1 cellular context compared by ENCODE assay signal in the genomic region with DNA sequence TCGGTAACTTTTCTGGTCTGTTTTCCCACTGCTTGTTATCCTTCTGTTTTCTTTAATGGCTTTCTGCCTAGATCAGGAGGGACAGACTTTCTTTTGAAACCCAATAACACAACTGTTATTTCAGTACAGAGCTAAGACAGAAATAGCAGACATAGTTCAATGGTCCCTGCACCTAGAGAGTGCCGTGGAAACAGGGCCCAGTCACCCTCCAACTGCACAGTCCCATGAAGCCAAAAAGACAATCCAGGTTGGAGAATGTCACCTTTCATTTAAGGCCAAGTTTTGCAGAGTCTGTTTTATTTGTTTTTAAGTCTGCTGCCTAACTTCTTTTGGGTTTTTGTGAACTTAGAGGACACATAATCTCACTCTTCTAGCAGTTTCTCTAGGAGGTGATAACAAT.
TF ChIP-seq lines count a peak whose summit lies in the region.

No MANE protein-coding gene starts in this region.

TF ChIP-seq in HEK293, 187 proteins besides CTCF, POLR2A, EP300 and RAD21 (continued from another document):
- TF ChIP-seq, protein P1, sequence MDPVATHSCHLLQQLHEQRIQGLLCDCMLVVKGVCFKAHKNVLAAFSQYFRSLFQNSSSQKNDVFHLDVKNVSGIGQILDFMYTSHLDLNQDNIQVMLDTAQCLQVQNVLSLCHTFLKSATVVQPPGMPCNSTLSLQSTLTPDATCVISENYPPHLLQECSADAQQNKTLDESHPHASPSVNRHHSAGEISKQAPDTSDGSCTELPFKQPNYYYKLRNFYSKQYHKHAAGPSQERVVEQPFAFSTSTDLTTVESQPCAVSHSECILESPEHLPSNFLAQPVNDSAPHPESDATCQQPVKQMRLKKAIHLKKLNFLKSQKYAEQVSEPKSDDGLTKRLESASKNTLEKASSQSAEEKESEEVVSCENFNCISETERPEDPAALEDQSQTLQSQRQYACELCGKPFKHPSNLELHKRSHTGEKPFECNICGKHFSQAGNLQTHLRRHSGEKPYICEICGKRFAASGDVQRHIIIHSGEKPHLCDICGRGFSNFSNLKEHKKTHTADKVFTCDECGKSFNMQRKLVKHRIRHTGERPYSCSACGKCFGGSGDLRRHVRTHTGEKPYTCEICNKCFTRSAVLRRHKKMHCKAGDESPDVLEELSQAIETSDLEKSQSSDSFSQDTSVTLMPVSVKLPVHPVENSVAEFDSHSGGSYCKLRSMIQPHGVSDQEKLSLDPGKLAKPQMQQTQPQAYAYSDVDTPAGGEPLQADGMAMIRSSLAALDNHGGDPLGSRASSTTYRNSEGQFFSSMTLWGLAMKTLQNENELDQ (tag by site-specific recombination; IDR thresholded peaks at IDR 0.05; ENCODE audit: low read depth): no peak
